8 cellular contexts compared by ENCODE assay signal in genomic region chr4:77959566-77960338, GRCh38.
A peak's percentile ranks its signal among the peaks of the same experiment; 100 is the strongest.
DNase-seq lines count a peak whose midpoint lies in the region; ATAC-seq and TF ChIP-seq lines count a peak whose summit lies in the region.

No MANE protein-coding gene starts in this region.

- no peaks in the 10 kb centered on the region for H3K9me3 ChIP-seq in lower lobe of right lung

- DNase-seq in DMS53 (lab: John Stamatoyannopoulos, UW) (peak; percentile 81), NCI-H774 (lab: John Stamatoyannopoulos, UW) (peak; percentile 77), cerebellar cortex (ENCODE audit: low spot score) (peak; percentile 36), lower lobe of right lung (no peak), nucleus accumbens (lab: John Stamatoyannopoulos, UW) (no peak)
- DNase-seq in activated CD8-positive, alpha-beta memory T cell treated with anti-CD3 and anti-CD28 coated beads, Interleukin-2, amount 50 U/mL, for 4 hours, result no peak

- intact Hi-C loops in lower lobe of right lung (cut with DNase I), result no loop called here

- H3K4me3 ChIP-seq in lower lobe of right lung, result no peak overlapping the region

- peak; percentile 58 for ATAC-seq in HG03342 (IDR thresholded peaks at IDR 0.05; ENCODE audit: unreplicated experiment)
- ATAC-seq in lower lobe of right lung, result peak; percentile 38 to 42
- ATAC-seq in GM21381 (IDR thresholded peaks at IDR 0.05; ENCODE audit: unreplicated experiment), result no peak

- no peaks in the 10 kb centered on the region for H3K4me1 ChIP-seq in lower lobe of right lung

- no peak overlapping the region for H3K27ac ChIP-seq in lower lobe of right lung

- TF ChIP-seq CTCF in lower lobe of right lung (IDR thresholded peaks at IDR 0.05), result peak; percentile 58

- no peaks in the 10 kb centered on the region for H3K27me3 ChIP-seq in lower lobe of right lung (ENCODE audit: low read depth)

- no peaks in the 10 kb centered on the region for H3K36me3 ChIP-seq in lower lobe of right lung

Comparison
In these comparisons a context has a peak if more than half of its experiments do, and no peak if none do; other contexts are left out.
1. DNase-seq: peak in DMS53 (single experiment), NCI-H774 (single experiment) and cerebellar cortex (single experiment); none in lower lobe of right lung (single experiment), activated CD8-positive, alpha-beta memory T cell treated with anti-CD3 and anti-CD28 coated beads, Interleukin-2, amount 50 U/mL, for 4 hours (single experiment) and nucleus accumbens (0 of 56).